ENCODE assay signal across 21 cellular contexts in genomic region chr1:3978196-3978927, GRCh38.
A peak's percentile ranks its signal among the peaks of the same experiment; 100 is the strongest.
DNase-seq lines count a peak whose midpoint lies in the region; ATAC-seq and TF ChIP-seq lines count a peak whose summit lies in the region.
"Had no signal": no experiment of that assay in that cellular context is flagged by ENCODE, and none has a peak within 500 bp of the region (broad histone marks: within the 10 kb centered on the region; RNA-seq: fewer than 3 reads in every experiment).

No MANE protein-coding gene starts in this region.

- H3K9ac ChIP-seq in duodenal mucosa (ENCODE audit: low read depth in 1 of 2, low read length in 2 of 2) (no peak overlapping the region), neural progenitor cell (no peak overlapping the region)
- H3K9ac ChIP-seq: BLaER1 treated with 17β-estradiol and CSF1 and Interleukin-3, amounts not matched to agents 10 nM and 100 nM had no signal

- no peak overlapping the region for H2AFZ ChIP-seq in neural progenitor cell (replicated peaks)
- H2AFZ ChIP-seq: GM23338 had no signal

- WGBS in spleen, 5 donors: 77 to 86% (median 80%) methylated on average over 22 of the region's 22 CpGs

- H3K27me3 ChIP-seq in duodenal mucosa (ENCODE audit: control insufficient read depth in 1 of 2, insufficient read depth in 2 of 2, low read length in 2 of 2) (no peaks in the 10 kb centered on the region), neural progenitor cell (no peaks in the 10 kb centered on the region), spleen (replicated peaks in 1 of 7) (peaks cover 0 to 45% (median 0%) of the 10 kb centered on the region in 7 donors)

- no peak overlapping the region for H3K4me3 ChIP-seq in duodenal mucosa (ENCODE audit: low read depth in 1 of 2, low read length in 2 of 2)
- no peak overlapping the region for H3K4me3 ChIP-seq in neural progenitor cell
- H3K4me3 ChIP-seq in spleen: no peak overlapping the region
- H3K4me3 ChIP-seq: BLaER1 treated with 17β-estradiol and CSF1 and Interleukin-3, amounts not matched to agents 10 nM and 100 nM; GM12878; GM23338; HAP-1 had no signal

- H3K27ac Mint-ChIP-seq in neural progenitor cell: peak overlapping the region; percentile 57
- H3K27ac Mint-ChIP-seq: B cell; CD4-positive, alpha-beta T cell; CD8-positive, alpha-beta memory T cell; GM23338 had no signal

- H3K79me2 ChIP-seq in neural progenitor cell (ENCODE audit: low read depth): no peaks in the 10 kb centered on the region

- TF ChIP-seq POLR2A in spleen (IDR thresholded peaks at IDR 0.05): no peak

- H3K27ac ChIP-seq in duodenal mucosa (ENCODE audit: low read depth, low read length) (peak overlapping the region; percentile 10), neural progenitor cell (no peak overlapping the region), spleen (no peak overlapping the region)
- H3K27ac ChIP-seq: 22Rv1; BLaER1 treated with 17β-estradiol and CSF1 and Interleukin-3, amounts not matched to agents 10 nM and 100 nM had no signal

- no peaks in the 10 kb centered on the region for H3K36me3 ChIP-seq in duodenal mucosa (ENCODE audit: control insufficient read depth in 1 of 2, insufficient read depth in 2 of 2, low read length in 2 of 2)
- no peaks in the 10 kb centered on the region for H3K36me3 ChIP-seq in neural progenitor cell
- H3K36me3 ChIP-seq in spleen: no peaks in the 10 kb centered on the region
- H3K36me3 ChIP-seq: BLaER1 treated with 17β-estradiol and CSF1 and Interleukin-3, amounts not matched to agents 10 nM and 100 nM; HAP-1 had no signal

- H3F3A ChIP-seq in neural progenitor cell (ENCODE audit: low read depth): peaks cover 4% of the 10 kb centered on the region

- H3K4me2 ChIP-seq in neural progenitor cell: no peak overlapping the region
- H3K4me2 ChIP-seq: BLaER1 treated with 17β-estradiol and CSF1 and Interleukin-3, amounts not matched to agents 10 nM and 100 nM; GM23338 had no signal

- DNase-seq in left ventricle myocardium superior: peak; percentile 8
- DNase-seq in cardiac septum (ENCODE audit: low spot score): no peak
- no peak for DNase-seq in neural progenitor cell (ENCODE audit: low spot score)
- DNase-seq in spleen: peak; percentile 50
- DNase-seq in activated CD4-positive, alpha-beta T cell treated with anti-CD3 and anti-CD28 coated beads, Interleukin-2, amount 50 U/mL, for 4 hours: no peak
- no peak for DNase-seq in germinal center (ENCODE audit: low spot score)
- DNase-seq in T-helper 2 cell: no peak
- DNase-seq: CD4-positive, alpha-beta T cell; CD8-positive, alpha-beta memory T cell; DMS 273 treated with DMSO at 0.1 percent for 48 hours; DMS79; EL; GDM1 had no signal

- no peaks in the 10 kb centered on the region for H4K20me1 ChIP-seq in neural progenitor cell (ENCODE audit: low read depth)

- intact Hi-C loops in left ventricle myocardium superior (cut with micrococcal nuclease): no loop called here
- intact Hi-C loops in cardiac septum (cut with DNase I): no loop called here
- intact Hi-C loops in spleen (cut with DNase I; ENCODE audit: low total_unique reads): no loop called here

- H3K36me3 Mint-ChIP-seq in neural progenitor cell: no peaks in the 10 kb centered on the region
- H3K36me3 Mint-ChIP-seq: CD14-positive monocyte; CD8-positive, alpha-beta memory T cell had no signal

- no peaks in the 10 kb centered on the region for H3K4me1 ChIP-seq in duodenal mucosa (ENCODE audit: control insufficient read depth in 1 of 2, insufficient read depth in 2 of 2, low read length in 2 of 2)
- peaks cover 11% of the 10 kb centered on the region for H3K4me1 ChIP-seq in neural progenitor cell
- no peaks in the 10 kb centered on the region for H3K4me1 ChIP-seq in spleen
- H3K4me1 ChIP-seq: HAP-1 had no signal

- H3K4me1 Mint-ChIP-seq in neural progenitor cell: peaks cover 46% of the 10 kb centered on the region
- H3K4me1 Mint-ChIP-seq: B cell; CD14-positive monocyte; CD8-positive, alpha-beta memory T cell had no signal

- H3K9me3 ChIP-seq in duodenal mucosa (ENCODE audit: control insufficient read depth in 1 of 2, low read length in 2 of 2): no peaks in the 10 kb centered on the region
- H3K9me3 ChIP-seq in neural progenitor cell (ENCODE audit: low read depth): no peaks in the 10 kb centered on the region
- no peaks in the 10 kb centered on the region for H3K9me3 ChIP-seq in spleen
- H3K9me3 ChIP-seq: HAP-1 had no signal

- no peak for ATAC-seq in left ventricle myocardium superior
- ATAC-seq: GM12878, GM23338 had no signal

- no peak for TF ChIP-seq CTCF in neural progenitor cell (IDR thresholded peaks at IDR 0.05)
- no peak for TF ChIP-seq CTCF in spleen (IDR thresholded peaks at IDR 0.05 in 8 of 11, conservative IDR thresholded peaks at IDR 0.05 in 3 of 11)

- peaks cover 26% of the 10 kb centered on the region for H3K27me3 Mint-ChIP-seq in neural progenitor cell (ENCODE audit: insufficient read depth, low read depth)

- H3K4me3 Mint-ChIP-seq in neural progenitor cell: no peak overlapping the region
- H3K4me3 Mint-ChIP-seq: B cell; CD14-positive monocyte; CD4-positive, alpha-beta T cell; CD8-positive, alpha-beta memory T cell; GM23338 had no signal

- H3K9me3 Mint-ChIP-seq in neural progenitor cell: peaks cover 6% of the 10 kb centered on the region
- H3K9me3 Mint-ChIP-seq: CD4-positive, alpha-beta T cell; CD8-positive, alpha-beta memory T cell had no signal

Comparison
In these comparisons a context has a peak if more than half of its experiments do, and no peak if none do; other contexts are left out.
1. DNase-seq: peak in left ventricle myocardium superior (single experiment) and spleen (single experiment); none in cardiac septum (single experiment), neural progenitor cell (single experiment), activated CD4-positive, alpha-beta T cell treated with anti-CD3 and anti-CD28 coated beads, Interleukin-2, amount 50 U/mL, for 4 hours (0 of 2), germinal center (single experiment) and T-helper 2 cell (0 of 5).